9 cellular contexts compared by ENCODE assay signal in genomic region chr9:108761530-108762347, GRCh38.
DNase-seq lines count a peak whose midpoint lies in the region; ATAC-seq and TF ChIP-seq lines count a peak whose summit lies in the region.
"Had no signal": no experiment of that assay in that cellular context is flagged by ENCODE, and none has a peak within 500 bp of the region (broad histone marks: within the 10 kb centered on the region; RNA-seq: fewer than 3 reads in every experiment).

No MANE protein-coding gene starts in this region.

- H3K4me3 Mint-ChIP-seq in CD8-positive, alpha-beta T cell: no peak overlapping the region

- no peaks in the 10 kb centered on the region for H3K36me3 ChIP-seq in CD8-positive, alpha-beta T cell (ENCODE audit: insufficient read depth, low read length)
- H3K36me3 ChIP-seq in thoracic aorta: no peaks in the 10 kb centered on the region

- ATAC-seq in CD8-positive, alpha-beta T cell: no peak
- ATAC-seq in GM19351 (IDR thresholded peaks at IDR 0.05; ENCODE audit: unreplicated experiment) (peak; percentile 82), thoracic aorta (ENCODE audit: insufficient number of reproducible peaks, low FRiP score, low read depth) (peak; percentile 49), GM21423 (IDR thresholded peaks at IDR 0.05; ENCODE audit: unreplicated experiment) (no peak)

- peaks cover 2% of the 10 kb centered on the region for H3K9me3 Mint-ChIP-seq in CD8-positive, alpha-beta T cell

- no peak overlapping the region for H3K4me3 ChIP-seq in CD8-positive, alpha-beta T cell (ENCODE audit: low read depth, low read length)
- no peak overlapping the region for H3K4me3 ChIP-seq in thoracic aorta
- H3K4me3 ChIP-seq: SK-N-MC had no signal

- no peak overlapping the region for H3K27ac ChIP-seq in CD8-positive, alpha-beta T cell (ENCODE audit: low read depth, low read length)
- H3K27ac ChIP-seq in thoracic aorta: no peak overlapping the region
- H3K27ac ChIP-seq: SK-N-MC had no signal

- H3K27ac Mint-ChIP-seq in CD8-positive, alpha-beta T cell: no peak overlapping the region

- TF ChIP-seq CTCF in CD8-positive, alpha-beta T cell (IDR thresholded peaks at IDR 0.05): peak; percentile 55
- peak; percentile 86 for TF ChIP-seq CTCF in thoracic aorta (IDR thresholded peaks at IDR 0.05)

- H3K4me1 Mint-ChIP-seq in CD8-positive, alpha-beta T cell (ENCODE audit: low read depth): peaks cover 3% of the 10 kb centered on the region

- DNase-seq in CD8-positive, alpha-beta T cell: peak in 2 of 7 experiments; percentile 21 to 22
- DNase-seq in M059J (ENCODE audit: low read depth) (peak; percentile 55), T1000 (lab: John Stamatoyannopoulos, UW) (peak; percentile 22), epidermal melanocyte (ENCODE audit: insufficient read length, low spot score) (peak; percentile 80), midbrain (lab: John Stamatoyannopoulos, UW) (peak; percentile 81), thoracic aorta (ENCODE audit: low spot score) (no peak)

- CTCF ChIA-PET in CD8-positive, alpha-beta T cell (lab: Charles Lee): interaction anchor here (0.9 to 1.6 kb wide), 3 partner anchors 13 to 16 kb away, joined by 3 to 4 read pairs (median 3); no protein-coding TSS in a partner anchor

- H3K9me3 ChIP-seq in CD8-positive, alpha-beta T cell (ENCODE audit: low read length): no peaks in the 10 kb centered on the region
- H3K9me3 ChIP-seq in thoracic aorta: no peaks in the 10 kb centered on the region

- no peaks in the 10 kb centered on the region for H3K27me3 ChIP-seq in CD8-positive, alpha-beta T cell (ENCODE audit: insufficient read depth, low read length)
- no peaks in the 10 kb centered on the region for H3K27me3 ChIP-seq in thoracic aorta (replicated peaks; ENCODE audit: insufficient read depth)

- intact Hi-C loops in CD8-positive, alpha-beta T cell (cut with DNase I, micrococcal nuclease): loop anchor here in 1 of 2 experiments (5.0 kb wide), 1 partner anchor 1624 kb away; no protein-coding TSS in a partner anchor

- no peaks in the 10 kb centered on the region for H3K36me3 Mint-ChIP-seq in CD8-positive, alpha-beta T cell

- no peaks in the 10 kb centered on the region for H3K4me1 ChIP-seq in CD8-positive, alpha-beta T cell (ENCODE audit: insufficient read depth, low read length)
- no peaks in the 10 kb centered on the region for H3K4me1 ChIP-seq in thoracic aorta (ENCODE audit: control insufficient read depth in 1 of 2, low read depth in 2 of 2)

- POLR2A ChIA-PET in CD8-positive, alpha-beta T cell (lab: Charles Lee): no interaction called here

- H3K27me3 Mint-ChIP-seq in CD8-positive, alpha-beta T cell (ENCODE audit: low read depth): peaks cover 3% of the 10 kb centered on the region

Comparison
In these comparisons a context has a peak if more than half of its experiments do, and no peak if none do; other contexts are left out.
1. ATAC-seq: peak in GM19351 (single experiment) and thoracic aorta (single experiment); none in CD8-positive, alpha-beta T cell (single experiment) and GM21423 (single experiment).